28 cellular contexts compared by ENCODE assay signal in genomic region chr9:99647617-99648016, GRCh38.
"Had no signal": no experiment of that assay in that cellular context is flagged by ENCODE, and none has a peak within 500 bp of the region (broad histone marks: within the 10 kb centered on the region; RNA-seq: fewer than 3 reads in every experiment).

No MANE protein-coding gene starts in this region.

- H3K36me3 ChIP-seq: colonic mucosa, esophagus muscularis mucosa, esophagus squamous epithelium, gastrocnemius medialis, gastroesophageal sphincter, heart left ventricle, heart right ventricle had no signal

- H3K4me1 ChIP-seq: colonic mucosa, esophagus muscularis mucosa, esophagus squamous epithelium, foreskin keratinocyte, gastrocnemius medialis, gastroesophageal sphincter, heart left ventricle, heart right ventricle had no signal

- H3K27me3 ChIP-seq: colonic mucosa, dorsolateral prefrontal cortex, esophagus muscularis mucosa, esophagus squamous epithelium, foreskin keratinocyte, gastrocnemius medialis, gastroesophageal sphincter, heart left ventricle, heart right ventricle had no signal

- DNase-seq: colonic mucosa; cortex of kidney; dermis blood vessel endothelial cell; dorsolateral prefrontal cortex; effector CD4-positive, alpha-beta T cell; effector CD8-positive, alpha-beta T cell; effector memory CD4-positive, alpha-beta T cell; effector memory CD8-positive, alpha-beta T cell; endodermal cell; erythroblast; esophagus squamous epithelium; foreskin fibroblast; foreskin keratinocyte; foreskin melanocyte; gastrocnemius medialis; glutamatergic neuron; head of caudate nucleus; heart left ventricle; heart right ventricle had no signal

- FAIRE-seq: endometrium, endothelial cell of umbilical vein, frontal cortex had no signal

- H3K9me3 ChIP-seq: colonic mucosa, esophagus squamous epithelium, gastrocnemius medialis had no signal

- H3K9me3 Mint-ChIP-seq: effector memory CD8-positive, alpha-beta T cell had no signal

- H3K4me1 Mint-ChIP-seq: endodermal cell had no signal

- H3K27ac ChIP-seq: colonic mucosa, coronary artery, dorsolateral prefrontal cortex, epithelial cell of prostate, esophagus muscularis mucosa, esophagus squamous epithelium, foreskin keratinocyte, gastrocnemius medialis, gastroesophageal sphincter, heart left ventricle, heart right ventricle had no signal

- H3K27me3 Mint-ChIP-seq: dendritic cell treated with granulocyte-macrophage colony-stimulating factor and Interleukin-4, amounts not matched to agents 40 ng/mL and 50 ng/mL, for 4 days had no signal

- H3K4me3 ChIP-seq: colonic mucosa, coronary artery, dorsolateral prefrontal cortex, esophagus muscularis mucosa, esophagus squamous epithelium, gastrocnemius medialis, gastroesophageal sphincter, heart left ventricle, heart right ventricle had no signal

- H3K27ac Mint-ChIP-seq: dendritic cell treated with granulocyte-macrophage colony-stimulating factor and Interleukin-4, amounts not matched to agents 40 ng/mL and 50 ng/mL, for 4 days; effector memory CD8-positive, alpha-beta T cell; endodermal cell had no signal

- H3K4me3 Mint-ChIP-seq: dendritic cell treated with granulocyte-macrophage colony-stimulating factor and Interleukin-4, amounts not matched to agents 40 ng/mL and 50 ng/mL, for 4 days; effector memory CD8-positive, alpha-beta T cell; endodermal cell had no signal

- ATAC-seq: effector memory CD8-positive, alpha-beta T cell; esophagus mucosa; foreskin keratinocyte; gastrocnemius medialis; gastroesophageal sphincter; heart left ventricle; heart right ventricle had no signal
